ENCODE assay signal across 20 cellular contexts in genomic region chr2:654896-655295, GRCh38.
"Had no signal": no experiment of that assay in that cellular context is flagged by ENCODE, and none has a peak within 500 bp of the region (broad histone marks: within the 10 kb centered on the region; RNA-seq: fewer than 3 reads in every experiment).

No MANE protein-coding gene starts in this region.

- H3K36me3 Mint-ChIP-seq: activated CD4-positive, alpha-beta memory T cell treated with anti-CD3 and anti-CD28 coated beads for 36 hours; activated naive CD4-positive, alpha-beta T cell treated with anti-CD3 and anti-CD28 coated beads, Interleukin-2, amount 50 U/mL, for 72 hours; neural progenitor cell; stimulated activated naive B cell treated with anti-CD40 and anti-IgM and Interleukin-4, amounts not matched to agents 10 μg/mL and 1 μg/mL and 100 μg/mL, for 72 hours had no signal

- H3K4me3 ChIP-seq: adrenal gland, breast epithelium, heart right ventricle, left ventricle myocardium inferior, neural progenitor cell, smooth muscle cell, tibial artery had no signal

- DNase-seq: activated CD4-positive, alpha-beta memory T cell treated with anti-CD3 and anti-CD28 coated beads for 36 hours; activated gamma-delta T cell treated with Interleukin-2 at 50 U/mL for 16 hours; activated T-cell treated with anti-CD3 and anti-CD28 coated beads, Interleukin-2, amount 50 U/mL, for 4 hours; cortex of kidney; effector CD4-positive, alpha-beta T cell; heart right ventricle; kidney glomerular epithelial cell; left ventricle myocardium inferior; stimulated activated CD4-positive, alpha-beta T cell treated with anti-CD3 and anti-CD28 coated beads, Interleukin-4, amount 100 ng/mL, for 1 hour; stimulated activated naive B cell treated with anti-CD40 and anti-IgM and Interleukin-4, amounts not matched to agents 10 μg/mL and 1 μg/mL and 100 μg/mL, for 72 hours; T-helper 2 cell; tibial artery had no signal

- H3K4me1 Mint-ChIP-seq: stimulated activated naive B cell treated with anti-CD40 and anti-IgM and Interleukin-4, amounts not matched to agents 10 μg/mL and 1 μg/mL and 100 μg/mL, for 72 hours had no signal

- H3K36me3 ChIP-seq: adrenal gland, breast epithelium, heart right ventricle, left ventricle myocardium inferior, neural progenitor cell, tibial artery had no signal

- H3K27ac ChIP-seq: adrenal gland, breast epithelium, heart right ventricle, left ventricle myocardium inferior, neural progenitor cell, tibial artery, VCaP had no signal

- H3K27ac Mint-ChIP-seq: activated CD4-positive, alpha-beta memory T cell treated with anti-CD3 and anti-CD28 coated beads for 36 hours; neural progenitor cell; stimulated activated naive B cell treated with anti-CD40 and anti-IgM and Interleukin-4, amounts not matched to agents 10 μg/mL and 1 μg/mL and 100 μg/mL, for 72 hours had no signal

- ATAC-seq: activated T-cell treated with anti-CD3 and anti-CD28 coated beads, Interleukin-2, amount 50 U/mL, for 4 hours; esophagus mucosa; heart right ventricle; sciatic nerve had no signal

- H3K9me3 Mint-ChIP-seq: activated CD4-positive, alpha-beta memory T cell treated with anti-CD3 and anti-CD28 coated beads for 36 hours; activated naive CD4-positive, alpha-beta T cell treated with anti-CD3 and anti-CD28 coated beads, Interleukin-2, amount 50 U/mL, for 72 hours; activated T-cell treated with anti-CD3 and anti-CD28 coated beads, Interleukin-2, amount 50 U/mL, for 4 hours; stimulated activated naive B cell treated with anti-CD40 and anti-IgM and Interleukin-4, amounts not matched to agents 10 μg/mL and 1 μg/mL and 100 μg/mL, for 72 hours had no signal

- H3K4me3 Mint-ChIP-seq: activated CD4-positive, alpha-beta memory T cell treated with anti-CD3 and anti-CD28 coated beads for 36 hours; activated T-cell treated with anti-CD3 and anti-CD28 coated beads, Interleukin-2, amount 50 U/mL, for 4 hours; neural progenitor cell; stimulated activated naive B cell treated with anti-CD40 and anti-IgM and Interleukin-4, amounts not matched to agents 10 μg/mL and 1 μg/mL and 100 μg/mL, for 72 hours had no signal

- H3K9me3 ChIP-seq: adrenal gland, breast epithelium, heart right ventricle, left ventricle myocardium inferior, tibial artery had no signal

- H3K4me1 ChIP-seq: adrenal gland, breast epithelium, heart right ventricle, left ventricle myocardium inferior, neural progenitor cell, tibial artery had no signal

- H3K27me3 ChIP-seq: adrenal gland had no signal
